In the genomic region with DNA sequence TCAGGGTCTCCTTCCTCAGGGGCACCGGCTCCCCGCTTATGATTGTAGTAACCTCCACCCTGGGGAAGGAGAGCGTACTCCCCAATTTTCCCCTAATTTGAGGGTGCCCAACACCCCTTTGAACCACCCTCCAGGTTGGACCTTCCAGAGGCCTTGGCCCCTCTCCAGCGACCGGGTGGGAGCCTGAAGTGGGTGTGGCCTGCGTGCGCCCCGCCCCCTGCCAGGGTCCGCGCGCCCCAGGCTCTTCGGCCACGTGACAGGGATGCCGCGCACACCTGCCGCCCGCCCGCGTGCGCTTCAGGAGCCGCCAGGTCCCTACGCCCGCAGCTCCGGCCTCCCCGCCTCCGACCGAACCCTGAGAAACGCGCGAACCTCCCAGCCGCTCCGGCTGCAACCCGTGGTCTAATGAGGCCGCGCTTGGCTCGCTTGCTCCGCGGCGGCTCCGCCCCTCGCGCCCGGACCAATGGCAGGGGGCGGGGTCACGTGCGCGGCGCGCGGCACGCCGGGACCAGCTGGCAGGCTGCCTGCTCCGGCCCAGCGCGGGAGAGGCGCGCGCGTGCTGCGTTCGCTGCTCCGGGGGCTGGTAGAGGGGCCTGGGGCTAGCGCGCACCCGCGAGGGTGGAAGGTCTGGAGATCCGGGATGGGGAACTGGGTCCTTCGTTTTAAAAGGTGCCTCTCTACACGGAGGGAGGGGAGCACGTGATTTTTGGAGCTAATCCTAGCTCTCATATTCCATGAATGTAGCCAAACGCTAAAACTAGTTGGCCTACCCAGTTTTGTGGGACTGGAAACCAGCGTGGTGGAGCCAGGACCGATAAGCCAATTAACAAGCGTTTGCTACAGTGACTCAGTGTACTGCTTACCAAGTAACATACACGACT, we compare ENCODE assay signal across 8 cellular contexts. TPM values are rescaled to one million over a fixed set of nuclear protein-coding genes. Genes with fewer than 3 reads are reported as not detected.
DNase-seq lines count a peak whose midpoint lies in the region; ATAC-seq and TF ChIP-seq lines count a peak whose summit lies in the region.

A gene (minus strand): TSS at position 404 of the 881 bp plus-strand sequence. CDS start 618 bp downstream, outside the sequence.

- no peak for TF ChIP-seq CTCF in esophagus muscularis mucosa (IDR thresholded peaks at IDR 0.05)

- peaks cover 47% of the 10 kb centered on the region for H3K36me3 Mint-ChIP-seq in activated T-cell treated with anti-CD3 and anti-CD28 coated beads, Interleukin-2, amount 50 U/mL, for 24 hours (ENCODE audit: low read depth)

- no peaks in the 10 kb centered on the region for H3K27me3 Mint-ChIP-seq in activated T-cell treated with anti-CD3 and anti-CD28 coated beads, Interleukin-2, amount 50 U/mL, for 24 hours

- H3K4me1 ChIP-seq in esophagus muscularis mucosa = peaks cover 10 to 51% (median 40%) of the 10 kb centered on the region in 4 donors
- H3K4me1 ChIP-seq in muscle layer of duodenum (ENCODE audit: control insufficient read depth in 1 of 2, insufficient read depth in 2 of 2, low read length in 2 of 2) = peaks cover 6 to 19% of the 10 kb centered on the region in 2 donors

- H3K4me1 Mint-ChIP-seq in activated T-cell treated with anti-CD3 and anti-CD28 coated beads, Interleukin-2, amount 50 U/mL, for 24 hours (ENCODE audit: low read depth) = peaks cover 33% of the 10 kb centered on the region

- WGBS in esophagus muscularis mucosa = 27% methylated on average over 16 of the region's 75 CpGs

- H3K9me3 ChIP-seq in esophagus muscularis mucosa (no peaks in the 10 kb centered on the region), muscle layer of duodenum (ENCODE audit: control insufficient read depth in 1 of 2, low read length in 2 of 2) (no peaks in the 10 kb centered on the region)

- peaks cover 7 to 34% (median 22%) of the 10 kb centered on the region in 4 donors for H3K36me3 ChIP-seq in esophagus muscularis mucosa
- H3K36me3 ChIP-seq in muscle layer of duodenum (ENCODE audit: control insufficient read depth in 1 of 2, insufficient read depth in 2 of 2, low read length in 2 of 2) = peaks cover 4 to 14% of the 10 kb centered on the region in 2 donors

- H3K27me3 ChIP-seq in esophagus muscularis mucosa = no peaks in the 10 kb centered on the region
- H3K27me3 ChIP-seq in muscle layer of duodenum (ENCODE audit: low read depth, low read length) = no peaks in the 10 kb centered on the region

- no peak for TF ChIP-seq EP300 in esophagus muscularis mucosa (IDR thresholded peaks at IDR 0.05)

- intact Hi-C loops in esophagus muscularis mucosa (cut with DNase I) = no loop called here

- TF ChIP-seq POLR2A in esophagus muscularis mucosa (IDR thresholded peaks at IDR 0.05; ENCODE audit: low read depth) = no peak

- peak within 1 kb of the TSS; percentile 87 for H3K27ac Mint-ChIP-seq in activated T-cell treated with anti-CD3 and anti-CD28 coated beads, Interleukin-2, amount 50 U/mL, for 24 hours

- H3K9me3 Mint-ChIP-seq in activated T-cell treated with anti-CD3 and anti-CD28 coated beads, Interleukin-2, amount 50 U/mL, for 24 hours = no peaks in the 10 kb centered on the region

- H3K27ac ChIP-seq in esophagus muscularis mucosa (replicated peaks in 1 of 4) (peak within 1 kb of the TSS; percentile 74 to 83 (median 82)), muscle layer of duodenum (ENCODE audit: low read length) (peak within 1 kb of the TSS; percentile 74)

- peak within 1 kb of the TSS; percentile 75 for H3K4me3 Mint-ChIP-seq in activated T-cell treated with anti-CD3 and anti-CD28 coated beads, Interleukin-2, amount 50 U/mL, for 24 hours

- peak; percentile 74 for ATAC-seq in GM21381 (IDR thresholded peaks at IDR 0.05; ENCODE audit: unreplicated experiment)

- DNase-seq in COLO668 (lab: John Stamatoyannopoulos, UW; ENCODE audit: unreplicated experiment) (peak; percentile 96), esophagus muscularis mucosa (ENCODE audit: extremely low spot score) (peak; percentile 97)
- peak; percentile 72 for DNase-seq in Jurkat, Clone E6-1 (ENCODE audit: low read depth, low spot score)
- peak; percentile 95 for DNase-seq in activated T-cell treated with anti-CD3 and anti-CD28 coated beads, Interleukin-2, amount 50 U/mL, for 24 hours
- peak; percentile 60 to 84 for DNase-seq in stimulated activated CD8-positive, alpha-beta memory T cell treated with anti-CD3 and anti-CD28 coated beads, Interleukin-7, amount 100 ng/mL, for 4 hours (ENCODE audit: low read depth in 2 of 2)

- H3K4me3 ChIP-seq in Jurkat, Clone E6-1 (ENCODE audit: low read length) = peak within 1 kb of the TSS; percentile 62
- peak within 1 kb of the TSS; percentile 59 to 69 (median 60) for H3K4me3 ChIP-seq in esophagus muscularis mucosa
- H3K4me3 ChIP-seq in muscle layer of duodenum (ENCODE audit: low read depth in 1 of 2, low read length in 2 of 2) = peak within 1 kb of the TSS; percentile 64 to 79

TF ChIP-seq in PFSK-1, 5 proteins besides CTCF, POLR2A, EP300 and RAD21:
- TF ChIP-seq TAF1 (IDR thresholded peaks at IDR 0.05; ENCODE audit: borderline replicate concordance, insufficient read depth, low read length) (peak; percentile 72; the same call in 1 of the 2 replicates), SIN3A (IDR thresholded peaks at IDR 0.05; ENCODE audit: borderline replicate concordance, insufficient read depth, low read length) (no peak), POLR2AphosphoS5 (IDR thresholded peaks at IDR 0.05; ENCODE audit: low read depth, low read length) (peak; percentile 75; the same call in 1 of the 2 replicates), FOXP2 (optimal IDR thresholded peaks at IDR 0.05; ENCODE audit: borderline replicate concordance, extremely low read depth, extremely low read length, insufficient read depth) (peak; percentile 95)
- TF ChIP-seq, protein P1, sequence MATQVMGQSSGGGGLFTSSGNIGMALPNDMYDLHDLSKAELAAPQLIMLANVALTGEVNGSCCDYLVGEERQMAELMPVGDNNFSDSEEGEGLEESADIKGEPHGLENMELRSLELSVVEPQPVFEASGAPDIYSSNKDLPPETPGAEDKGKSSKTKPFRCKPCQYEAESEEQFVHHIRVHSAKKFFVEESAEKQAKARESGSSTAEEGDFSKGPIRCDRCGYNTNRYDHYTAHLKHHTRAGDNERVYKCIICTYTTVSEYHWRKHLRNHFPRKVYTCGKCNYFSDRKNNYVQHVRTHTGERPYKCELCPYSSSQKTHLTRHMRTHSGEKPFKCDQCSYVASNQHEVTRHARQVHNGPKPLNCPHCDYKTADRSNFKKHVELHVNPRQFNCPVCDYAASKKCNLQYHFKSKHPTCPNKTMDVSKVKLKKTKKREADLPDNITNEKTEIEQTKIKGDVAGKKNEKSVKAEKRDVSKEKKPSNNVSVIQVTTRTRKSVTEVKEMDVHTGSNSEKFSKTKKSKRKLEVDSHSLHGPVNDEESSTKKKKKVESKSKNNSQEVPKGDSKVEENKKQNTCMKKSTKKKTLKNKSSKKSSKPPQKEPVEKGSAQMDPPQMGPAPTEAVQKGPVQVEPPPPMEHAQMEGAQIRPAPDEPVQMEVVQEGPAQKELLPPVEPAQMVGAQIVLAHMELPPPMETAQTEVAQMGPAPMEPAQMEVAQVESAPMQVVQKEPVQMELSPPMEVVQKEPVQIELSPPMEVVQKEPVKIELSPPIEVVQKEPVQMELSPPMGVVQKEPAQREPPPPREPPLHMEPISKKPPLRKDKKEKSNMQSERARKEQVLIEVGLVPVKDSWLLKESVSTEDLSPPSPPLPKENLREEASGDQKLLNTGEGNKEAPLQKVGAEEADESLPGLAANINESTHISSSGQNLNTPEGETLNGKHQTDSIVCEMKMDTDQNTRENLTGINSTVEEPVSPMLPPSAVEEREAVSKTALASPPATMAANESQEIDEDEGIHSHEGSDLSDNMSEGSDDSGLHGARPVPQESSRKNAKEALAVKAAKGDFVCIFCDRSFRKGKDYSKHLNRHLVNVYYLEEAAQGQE (IDR thresholded peaks at IDR 0.05; ENCODE audit: insufficient read depth in 1 of 2, low read depth in 2 of 2, low read length in 2 of 2) = no peak

RNA-seq across cellular contexts. Expression of the gene that starts here (rescaled TPM):
- polyA plus RNA-seq in Jurkat, Clone E6-1 (2012; ENCODE audit: insufficient read depth, insufficient read length) = 18.2 TPM
- 35.7 TPM for polyA plus RNA-seq in PFSK-1 (2012; ENCODE audit: insufficient read length, low read depth)
- total RNA-seq in esophagus muscularis mucosa = 10 to 100 TPM in 1 of 4 donors, 1 to 10 TPM in 3; 4.6 to 12.5 (median 5.4) TPM

Comparison
In these comparisons a context has a peak if more than half of its experiments do, and no peak if none do; other contexts are left out.
1. Peak in every context shown above with its lines: DNase-seq, ATAC-seq, H3K4me3 ChIP-seq and H3K27ac ChIP-seq.